16 cellular contexts compared by ENCODE assay signal in the genomic region with DNA sequence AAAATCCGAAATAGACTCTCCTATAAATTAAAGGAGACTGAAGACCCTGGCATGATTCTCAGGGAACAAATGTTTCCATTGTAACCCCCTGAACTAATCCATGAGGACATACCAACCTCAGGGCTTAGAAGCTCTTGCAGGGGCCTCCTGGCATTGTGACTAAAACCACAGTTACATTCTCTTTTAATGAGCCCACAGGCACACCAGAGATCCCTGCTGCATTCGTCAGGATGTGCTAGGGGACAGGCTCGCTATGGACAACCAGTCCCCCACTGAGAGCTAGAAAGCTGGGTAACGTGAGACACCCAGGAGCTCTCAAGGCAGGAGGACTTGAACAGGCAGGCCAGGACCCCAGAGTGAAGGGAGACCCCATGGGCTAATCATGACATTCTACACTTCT.
"Had no signal": no experiment of that assay in that cellular context is flagged by ENCODE, and none has a peak within 500 bp of the region (broad histone marks: within the 10 kb centered on the region; RNA-seq: fewer than 3 reads in every experiment).

No MANE protein-coding gene starts in this region.

- H3K27ac ChIP-seq: right atrium auricular region, tibial artery, vagina, WERI-Rb-1 had no signal

- DNase-seq: activated CD4-positive, alpha-beta T cell treated with anti-CD3 and anti-CD28 coated beads, Interleukin-2, amount 10 ng/mL, durations not matched to agents 24 days and 14 days; activated naive CD4-positive, alpha-beta T cell treated with Interleukin-2 at 50 U/mL for 16 hours; erythroblast; hypothalamus; midbrain; naive thymus-derived CD8-positive, alpha-beta T cell; small intestine; tibial artery; WERI-Rb-1 had no signal

- H3K27ac Mint-ChIP-seq: activated CD4-positive, alpha-beta T cell treated with anti-CD3 and anti-CD28 coated beads, Interleukin-2, amount 10 ng/mL, durations not matched to agents 24 days and 14 days; activated T-helper 1 cell treated with anti-CD3 and anti-CD28 coated beads, Interleukin-12 subunit alpha, Interleukin-12 subunit beta, Interleukin-2, Interleukin-4 antibody, amounts not matched to agents 30 ng/mL and 10 ng/mL and 1 ng/mL, durations not matched to agents 14 hours and 24 hours and 36 hours; dendritic cell treated with granulocyte-macrophage colony-stimulating factor and Interleukin-4, amounts not matched to agents 40 ng/mL and 50 ng/mL, for 4 days; stimulated activated memory B cell treated with anti-CD40 and anti-IgM and Interleukin-4, amounts not matched to agents 10 μg/mL and 1 μg/mL and 100 μg/mL, for 72 hours had no signal

- H3K36me3 Mint-ChIP-seq: brain; naive thymus-derived CD8-positive, alpha-beta T cell; stimulated activated memory B cell treated with anti-CD40 and anti-IgM and Interleukin-4, amounts not matched to agents 10 μg/mL and 1 μg/mL and 100 μg/mL, for 72 hours had no signal

- H3K4me3 Mint-ChIP-seq: activated CD4-positive, alpha-beta T cell treated with anti-CD3 and anti-CD28 coated beads, Interleukin-2, amount 10 ng/mL, durations not matched to agents 24 days and 14 days; activated T-helper 1 cell treated with anti-CD3 and anti-CD28 coated beads, Interleukin-12 subunit alpha, Interleukin-12 subunit beta, Interleukin-2, Interleukin-4 antibody, amounts not matched to agents 30 ng/mL and 10 ng/mL and 1 ng/mL, durations not matched to agents 14 hours and 24 hours and 36 hours; brain; dendritic cell treated with granulocyte-macrophage colony-stimulating factor and Interleukin-4, amounts not matched to agents 40 ng/mL and 50 ng/mL, for 4 days; naive thymus-derived CD8-positive, alpha-beta T cell; stimulated activated memory B cell treated with anti-CD40 and anti-IgM and Interleukin-4, amounts not matched to agents 10 μg/mL and 1 μg/mL and 100 μg/mL, for 72 hours had no signal

- FAIRE-seq: small intestine had no signal

- H3K9me3 ChIP-seq: right atrium auricular region, tibial artery, vagina had no signal

- H3K27me3 Mint-ChIP-seq: naive thymus-derived CD8-positive, alpha-beta T cell had no signal

- H3K4me1 Mint-ChIP-seq: activated CD4-positive, alpha-beta T cell treated with anti-CD3 and anti-CD28 coated beads, Interleukin-2, amount 10 ng/mL, durations not matched to agents 24 days and 14 days had no signal

- H3K4me3 ChIP-seq: lung, right atrium auricular region, tibial artery, vagina had no signal

- H3K36me3 ChIP-seq: right atrium auricular region, tibial artery, vagina, WERI-Rb-1 had no signal

- ATAC-seq: naive thymus-derived CD8-positive, alpha-beta T cell; stimulated activated memory B cell treated with anti-CD40 and anti-IgM and Interleukin-4, amounts not matched to agents 10 μg/mL and 1 μg/mL and 100 μg/mL, for 72 hours had no signal

- H3K9me3 Mint-ChIP-seq: activated CD4-positive, alpha-beta T cell treated with anti-CD3 and anti-CD28 coated beads, Interleukin-2, amount 10 ng/mL, durations not matched to agents 24 days and 14 days; activated T-helper 1 cell treated with anti-CD3 and anti-CD28 coated beads, Interleukin-12 subunit alpha, Interleukin-12 subunit beta, Interleukin-2, Interleukin-4 antibody, amounts not matched to agents 30 ng/mL and 10 ng/mL and 1 ng/mL, durations not matched to agents 14 hours and 24 hours and 36 hours; dendritic cell treated with granulocyte-macrophage colony-stimulating factor and Interleukin-4, amounts not matched to agents 40 ng/mL and 50 ng/mL, for 4 days; naive thymus-derived CD8-positive, alpha-beta T cell; stimulated activated memory B cell treated with anti-CD40 and anti-IgM and Interleukin-4, amounts not matched to agents 10 μg/mL and 1 μg/mL and 100 μg/mL, for 72 hours had no signal

- H3K27me3 ChIP-seq: right atrium auricular region, tibial artery, vagina had no signal
